17 cellular contexts compared by ENCODE assay signal in genomic region chrX:140163376-140164159, GRCh38.
"Had no signal": no experiment of that assay in that cellular context is flagged by ENCODE, and none has a peak within 500 bp of the region (broad histone marks: within the 10 kb centered on the region; RNA-seq: fewer than 3 reads in every experiment).

No MANE protein-coding gene starts in this region.

- H3K36me3 ChIP-seq: cardiac muscle cell, neutrophil, thyroid gland had no signal

- H3K27ac Mint-ChIP-seq: activated CD4-positive, alpha-beta memory T cell treated with anti-CD3 and anti-CD28 coated beads, Interleukin-2, amount 10 ng/mL, durations not matched to agents 7 days and 5 days; activated naive CD8-positive, alpha-beta T cell treated with anti-CD3 and anti-CD28 coated beads for 36 hours; naive thymus-derived CD4-positive, alpha-beta T cell had no signal

- H3K4me3 ChIP-seq: cardiac muscle cell, lung, skin epidermis, thyroid gland had no signal

- ATAC-seq: left colon; naive thymus-derived CD4-positive, alpha-beta T cell had no signal

- H3K27ac ChIP-seq: cardiac muscle cell, neutrophil, skin epidermis, thyroid gland had no signal

- H3K4me1 Mint-ChIP-seq: activated CD4-positive, alpha-beta memory T cell treated with anti-CD3 and anti-CD28 coated beads, Interleukin-2, amount 10 ng/mL, durations not matched to agents 7 days and 5 days; activated naive CD8-positive, alpha-beta T cell treated with anti-CD3 and anti-CD28 coated beads for 36 hours; naive thymus-derived CD4-positive, alpha-beta T cell had no signal

- H3K27me3 Mint-ChIP-seq: activated CD4-positive, alpha-beta memory T cell treated with anti-CD3 and anti-CD28 coated beads, Interleukin-2, amount 10 ng/mL, durations not matched to agents 7 days and 5 days; activated naive CD8-positive, alpha-beta T cell treated with anti-CD3 and anti-CD28 coated beads for 36 hours; naive thymus-derived CD4-positive, alpha-beta T cell had no signal

- H3K27me3 ChIP-seq: cardiac muscle cell, neutrophil, thyroid gland had no signal

- DNase-seq: activated CD4-positive, alpha-beta memory T cell treated with anti-CD3 and anti-CD28 coated beads, Interleukin-2, amount 10 ng/mL, durations not matched to agents 7 days and 5 days; activated gamma-delta T cell treated with Interleukin-2 at 50 U/mL for 16 hours; activated naive CD8-positive, alpha-beta T cell treated with anti-CD3 and anti-CD28 coated beads for 36 hours; activated T-cell treated with anti-CD3 and anti-CD28 coated beads, Interleukin-2, amount 50 U/mL, for 48 hours; hypothalamus; left colon; naive thymus-derived CD4-positive, alpha-beta T cell; posterior cingulate gyrus; T1000; thyroid gland had no signal

- H3K9me3 ChIP-seq: neutrophil, thyroid gland had no signal

- H3K36me3 Mint-ChIP-seq: activated naive CD8-positive, alpha-beta T cell treated with anti-CD3 and anti-CD28 coated beads for 36 hours; naive thymus-derived CD4-positive, alpha-beta T cell had no signal

- FAIRE-seq: colon, endothelial cell of umbilical vein, urothelium cell line had no signal

- H3K4me1 ChIP-seq: thyroid gland had no signal

- H3K4me3 Mint-ChIP-seq: activated CD4-positive, alpha-beta memory T cell treated with anti-CD3 and anti-CD28 coated beads, Interleukin-2, amount 10 ng/mL, durations not matched to agents 7 days and 5 days; activated naive CD8-positive, alpha-beta T cell treated with anti-CD3 and anti-CD28 coated beads for 36 hours; naive thymus-derived CD4-positive, alpha-beta T cell had no signal

- H3K9me3 Mint-ChIP-seq: activated CD4-positive, alpha-beta memory T cell treated with anti-CD3 and anti-CD28 coated beads, Interleukin-2, amount 10 ng/mL, durations not matched to agents 7 days and 5 days; activated naive CD8-positive, alpha-beta T cell treated with anti-CD3 and anti-CD28 coated beads for 36 hours had no signal
